In the genomic region with DNA sequence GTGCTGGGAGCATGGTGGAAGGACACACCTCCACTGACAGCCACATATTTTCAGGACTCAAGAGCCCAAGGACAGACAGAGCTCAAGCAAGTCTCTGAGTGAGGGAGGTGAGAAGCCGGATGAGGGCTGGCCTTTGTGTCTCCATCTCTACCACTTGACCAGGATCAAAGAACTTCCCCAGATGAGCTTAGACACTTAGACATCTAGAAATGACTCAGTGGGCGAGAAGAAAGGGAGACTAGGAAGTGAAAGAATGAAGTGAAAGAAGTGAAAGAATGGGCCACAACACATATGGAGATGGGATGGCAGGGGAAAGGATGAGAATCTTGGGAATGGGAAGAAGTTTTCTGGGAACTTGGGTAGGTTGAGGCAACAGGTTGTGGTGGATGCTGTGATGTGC, we compare ENCODE assay signal across 21 cellular contexts.
"Had no signal": no experiment of that assay in that cellular context is flagged by ENCODE, and none has a peak within 500 bp of the region (broad histone marks: within the 10 kb centered on the region; RNA-seq: fewer than 3 reads in every experiment).

No MANE protein-coding gene starts in this region.

- H3K36me3 Mint-ChIP-seq: activated naive CD8-positive, alpha-beta T cell treated with anti-CD3 and anti-CD28 coated beads for 36 hours; brain; memory B cell; naive thymus-derived CD8-positive, alpha-beta T cell had no signal

- H3K4me1 Mint-ChIP-seq: activated B cell treated with CpG ODN at 0.5 μM for 24 hours; activated naive CD8-positive, alpha-beta T cell treated with anti-CD3 and anti-CD28 coated beads for 36 hours; central memory CD8-positive, alpha-beta T cell; naive thymus-derived CD8-positive, alpha-beta T cell had no signal

- H3K9me3 Mint-ChIP-seq: activated B cell treated with CpG ODN at 0.5 μM for 24 hours; activated naive CD8-positive, alpha-beta T cell treated with anti-CD3 and anti-CD28 coated beads for 36 hours; activated T-helper 1 cell treated with anti-CD3 and anti-CD28 coated beads, Interleukin-12 subunit alpha, Interleukin-12 subunit beta, Interleukin-2, Interleukin-4 antibody, amounts not matched to agents 30 ng/mL and 10 ng/mL and 1 ng/mL, durations not matched to agents 14 hours and 24 hours and 36 hours; central memory CD8-positive, alpha-beta T cell; memory B cell had no signal

- H3K27me3 Mint-ChIP-seq: activated B cell treated with CpG ODN at 0.5 μM for 24 hours; activated naive CD8-positive, alpha-beta T cell treated with anti-CD3 and anti-CD28 coated beads for 36 hours; central memory CD8-positive, alpha-beta T cell had no signal

- H3K4me1 ChIP-seq: parathyroid adenoma had no signal

- H3K36me3 ChIP-seq: esophagus squamous epithelium, left ventricle myocardium inferior had no signal

- H3K27me3 ChIP-seq: esophagus squamous epithelium had no signal

- H3K9me3 ChIP-seq: esophagus squamous epithelium, left ventricle myocardium inferior, mucosa of descending colon had no signal

- FAIRE-seq: endothelial cell of umbilical vein, keratinocyte, TTC549 had no signal

- DNase-seq: activated B cell treated with CpG ODN at 0.5 μM for 24 hours; activated CD4-positive, alpha-beta T cell treated with anti-CD3 and anti-CD28 coated beads for 48 hours; activated CD8-positive, alpha-beta T cell treated with anti-CD3 and anti-CD28 coated beads, Interleukin-2, amount 10 ng/mL, durations not matched to agents 7 days and 5 days; activated naive CD8-positive, alpha-beta T cell treated with anti-CD3 and anti-CD28 coated beads for 36 hours; amygdala; effector CD4-positive, alpha-beta T cell; esophagus squamous epithelium; hippocampal formation; left ventricle myocardium inferior; mucosa of descending colon; naive thymus-derived CD8-positive, alpha-beta T cell; stimulated activated CD4-positive, alpha-beta T cell treated with anti-CD3 and anti-CD28 coated beads, Interleukin-1b, Interleukin-23, amount 100 ng/mL, for 48 hours had no signal

- H3K4me3 ChIP-seq: coronary artery, esophagus squamous epithelium, left ventricle myocardium inferior, mucosa of descending colon had no signal

- ATAC-seq: activated CD8-positive, alpha-beta T cell treated with anti-CD3 and anti-CD28 coated beads, Interleukin-2, amount 10 ng/mL, durations not matched to agents 7 days and 5 days; mucosa of descending colon; naive thymus-derived CD8-positive, alpha-beta T cell had no signal

- H3K4me3 Mint-ChIP-seq: activated B cell treated with CpG ODN at 0.5 μM for 24 hours; activated CD8-positive, alpha-beta T cell treated with anti-CD3 and anti-CD28 coated beads, Interleukin-2, amount 10 ng/mL, durations not matched to agents 7 days and 5 days; activated naive CD8-positive, alpha-beta T cell treated with anti-CD3 and anti-CD28 coated beads for 36 hours; activated T-helper 1 cell treated with anti-CD3 and anti-CD28 coated beads, Interleukin-12 subunit alpha, Interleukin-12 subunit beta, Interleukin-2, Interleukin-4 antibody, amounts not matched to agents 30 ng/mL and 10 ng/mL and 1 ng/mL, durations not matched to agents 14 hours and 24 hours and 36 hours; brain; central memory CD8-positive, alpha-beta T cell; memory B cell; naive thymus-derived CD8-positive, alpha-beta T cell had no signal

- H3K27ac ChIP-seq: coronary artery, esophagus squamous epithelium, left ventricle myocardium inferior, parathyroid adenoma had no signal

- H3K27ac Mint-ChIP-seq: activated B cell treated with CpG ODN at 0.5 μM for 24 hours; activated CD8-positive, alpha-beta T cell treated with anti-CD3 and anti-CD28 coated beads, Interleukin-2, amount 10 ng/mL, durations not matched to agents 7 days and 5 days; activated naive CD8-positive, alpha-beta T cell treated with anti-CD3 and anti-CD28 coated beads for 36 hours; activated T-helper 1 cell treated with anti-CD3 and anti-CD28 coated beads, Interleukin-12 subunit alpha, Interleukin-12 subunit beta, Interleukin-2, Interleukin-4 antibody, amounts not matched to agents 30 ng/mL and 10 ng/mL and 1 ng/mL, durations not matched to agents 14 hours and 24 hours and 36 hours; brain; memory B cell; naive thymus-derived CD8-positive, alpha-beta T cell had no signal
